ENCODE assay signal across 16 cellular contexts in genomic region chr15:38829086-38829485, GRCh38.
DNase-seq lines count a peak whose midpoint lies in the region; ATAC-seq, FAIRE-seq and TF ChIP-seq lines count a peak whose summit lies in the region.
"Had no signal": no experiment of that assay in that cellular context is flagged by ENCODE, and none has a peak within 500 bp of the region (broad histone marks: within the 10 kb centered on the region; RNA-seq: fewer than 3 reads in every experiment).

No MANE protein-coding gene starts in this region.

- H3K9ac ChIP-seq in endothelial cell of umbilical vein (replicated peaks; ENCODE audit: extremely low read depth, insufficient read depth, low read length): peak overlapping the region; percentile 84
- no peak overlapping the region for H3K9ac ChIP-seq in skeletal muscle tissue (ENCODE audit: low read depth in 1 of 3, low read length in 3 of 3)

- peak; percentile 17 for TF ChIP-seq POLR2A in endothelial cell of umbilical vein (IDR thresholded peaks at IDR 0.05; ENCODE audit: low read depth, low read length)

- peak; percentile 67 for FAIRE-seq in endothelial cell of umbilical vein (lab: Jason Lieb, UNC)
- FAIRE-seq: A549, GM12891, GM19239, H54 had no signal

- no peaks in the 10 kb centered on the region for H3K79me2 ChIP-seq in endothelial cell of umbilical vein (ENCODE audit: control insufficient read depth, insufficient read depth, low read length)

- dilution Hi-C loops in endothelial cell of umbilical vein (cut with MboI; ENCODE audit: extremely low pct_ligation_motif_present, low sequenced_read_pairs): loop anchor here (25.0 kb wide), 1 partner anchor 308 kb away; no protein-coding TSS in a partner anchor

- H3K4me2 ChIP-seq in endothelial cell of umbilical vein (ENCODE audit: insufficient read depth, low read length): peak overlapping the region; percentile 23
- H3K4me2 ChIP-seq: A549 had no signal

- peak in 1 of 2 experiments; percentile 57 for DNase-seq in SJCRH30
- peak; percentile 91 for DNase-seq in endothelial cell of umbilical vein (ENCODE audit: low read depth, low spot score)
- DNase-seq in NCI-H2196 (lab: John Stamatoyannopoulos, UW; ENCODE audit: unreplicated experiment): no peak
- DNase-seq in NOMO-1 treated with DMSO at 0.1 percent for 48 hours (lab: John Stamatoyannopoulos, UW; ENCODE audit: unreplicated experiment): no peak
- DNase-seq: BE2C; CD4-positive, alpha-beta memory T cell; DMS79 had no signal

- POLR2A ChIA-PET in endothelial cell of umbilical vein (lab: Charles Lee): interaction anchor here (0.6 to 2.1 kb wide), 8 partner anchors 15 to 757 kb away, joined by 3 to 24 read pairs (median 8); partner anchors contain the start of gene THBS1

- H3K9me3 ChIP-seq in SJCRH30 (replicated peaks) (peaks cover 13% of the 10 kb centered on the region; the same call in 1 of the 2 replicates), endothelial cell of umbilical vein (replicated peaks; ENCODE audit: control insufficient read depth, insufficient read depth, low read length) (no peaks in the 10 kb centered on the region), skeletal muscle tissue (ENCODE audit: control insufficient read depth in 3 of 3, low read length in 3 of 3) (no peaks in the 10 kb centered on the region)
- H3K9me3 ChIP-seq: A549, BE2C had no signal

- no peaks in the 10 kb centered on the region for H3K36me3 ChIP-seq in SJCRH30
- no peaks in the 10 kb centered on the region for H3K36me3 ChIP-seq in endothelial cell of umbilical vein (ENCODE audit: control insufficient read depth in 2 of 2, extremely low read depth in 1 of 2, insufficient read depth in 2 of 2, low read length in 2 of 2)
- no peaks in the 10 kb centered on the region for H3K36me3 ChIP-seq in skeletal muscle tissue (ENCODE audit: control insufficient read depth in 3 of 3, insufficient read depth in 3 of 3, low read length in 3 of 3)
- H3K36me3 ChIP-seq: BE2C had no signal

- intact Hi-C loops in endothelial cell of umbilical vein (cut with micrococcal nuclease): loop anchor here (2.0 kb wide), 1 partner anchor 602 kb away; no protein-coding TSS in a partner anchor

- ATAC-seq in GM19395 (IDR thresholded peaks at IDR 0.05; ENCODE audit: unreplicated experiment): no peak
- ATAC-seq: A549, HCT116 had no signal

- H3K9me1 ChIP-seq in endothelial cell of umbilical vein (replicated peaks; ENCODE audit: control insufficient read depth, extremely low read depth, insufficient read depth, low read length): no peaks in the 10 kb centered on the region

- CTCF ChIA-PET in endothelial cell of umbilical vein (lab: Charles Lee): interaction anchor here (1.2 to 2.6 kb wide), 4 partner anchors 163 to 751 kb away, joined by 4 to 32 read pairs (median 14); partner anchors contain the start of gene THBS1

- H2AFZ ChIP-seq in endothelial cell of umbilical vein (ENCODE audit: low read depth, low read length): no peak overlapping the region

- no peaks in the 10 kb centered on the region for H4K20me1 ChIP-seq in endothelial cell of umbilical vein (replicated peaks; ENCODE audit: control insufficient read depth, extremely low read depth, insufficient read depth, low read length)

- H3K4me3 ChIP-seq in SJCRH30: peak overlapping the region; percentile 1; the same call in 1 of the 2 replicates
- H3K4me3 ChIP-seq in endothelial cell of umbilical vein (replicated peaks in 1 of 3; ENCODE audit: insufficient read depth in 1 of 3, low read depth in 1 of 3, low read length in 3 of 3): no peak overlapping the region
- H3K4me3 ChIP-seq in skeletal muscle tissue (ENCODE audit: low read length in 3 of 3): no peak overlapping the region
- H3K4me3 ChIP-seq: A549 had no signal

- no peak for TF ChIP-seq CTCF in endothelial cell of umbilical vein (IDR thresholded peaks at IDR 0.05; ENCODE audit: extremely low read depth in 1 of 2, insufficient read depth in 1 of 2, low read depth in 1 of 2, low read length in 2 of 2)

- BruUV-seq in endothelial cell of umbilical vein (replicated peaks; lab: Mats Ljungman, UMichigan): no TSS peak

- H3K4me1 ChIP-seq in SJCRH30 (peaks cover 39% of the 10 kb centered on the region), endothelial cell of umbilical vein (ENCODE audit: control insufficient read depth, extremely low read depth, insufficient read depth, low read length) (peaks cover 49% of the 10 kb centered on the region), skeletal muscle tissue (ENCODE audit: control insufficient read depth in 3 of 3, insufficient read depth in 3 of 3, low read length in 3 of 3) (peaks cover 0 to 2% (median 0%) of the 10 kb centered on the region in 3 donors)
- H3K4me1 ChIP-seq: A549, BE2C had no signal

- H3K27ac ChIP-seq in SJCRH30 (peak overlapping the region; percentile 99), endothelial cell of umbilical vein (ENCODE audit: insufficient read depth, low read depth, low read length) (peak overlapping the region; percentile 100), skeletal muscle tissue (ENCODE audit: low read depth, low read length) (peak overlapping the region; percentile 25)
- H3K27ac ChIP-seq: A549, C4-2B, HL-60 had no signal

- no peaks in the 10 kb centered on the region for H3K27me3 ChIP-seq in SJCRH30
- H3K27me3 ChIP-seq in endothelial cell of umbilical vein (ENCODE audit: control insufficient read depth in 2 of 2, insufficient read depth in 2 of 2, low read length in 2 of 2): no peaks in the 10 kb centered on the region
- H3K27me3 ChIP-seq in skeletal muscle tissue (ENCODE audit: control insufficient read depth in 3 of 3, insufficient read depth in 3 of 3, low read length in 3 of 3): peaks cover 0 to 3% (median 0%) of the 10 kb centered on the region in 3 donors
- H3K27me3 ChIP-seq: BE2C had no signal

TF ChIP-seq in endothelial cell of umbilical vein, 7 proteins besides CTCF, POLR2A, EP300 and RAD21:
- TF ChIP-seq GATA2 (IDR thresholded peaks at IDR 0.05; ENCODE audit: insufficient read depth, insufficient read length, low read depth, low read length): peak; percentile 27
- no peak for TF ChIP-seq MAX (IDR thresholded peaks at IDR 0.05; ENCODE audit: insufficient read depth, insufficient read length)
- peak; percentile 32 for TF ChIP-seq JUN (IDR thresholded peaks at IDR 0.05; ENCODE audit: borderline replicate concordance, insufficient read depth, insufficient read length, low read depth)
- TF ChIP-seq POLR2AphosphoS5 (IDR thresholded peaks at IDR 0.05; ENCODE audit: insufficient read depth, low read depth, low read length): no peak
- TF ChIP-seq MYC (IDR thresholded peaks at IDR 0.05; ENCODE audit: low read depth, low read length): no peak
- TF ChIP-seq EZH2 (IDR thresholded peaks at IDR 0.05; ENCODE audit: borderline replicate concordance, low read depth, low read length, severe bottlenecking): no peak
- TF ChIP-seq FOS (IDR thresholded peaks at IDR 0.05; ENCODE audit: borderline replicate concordance, insufficient read depth, low read length): no peak

Comparison
In these comparisons a context has a peak if more than half of its experiments do, and no peak if none do; other contexts are left out.
1. H3K27ac ChIP-seq: peak in every context shown above with its lines; median percentile 100 in endothelial cell of umbilical vein; 99 in SJCRH30; 25 in skeletal muscle tissue.